In the genomic region with DNA sequence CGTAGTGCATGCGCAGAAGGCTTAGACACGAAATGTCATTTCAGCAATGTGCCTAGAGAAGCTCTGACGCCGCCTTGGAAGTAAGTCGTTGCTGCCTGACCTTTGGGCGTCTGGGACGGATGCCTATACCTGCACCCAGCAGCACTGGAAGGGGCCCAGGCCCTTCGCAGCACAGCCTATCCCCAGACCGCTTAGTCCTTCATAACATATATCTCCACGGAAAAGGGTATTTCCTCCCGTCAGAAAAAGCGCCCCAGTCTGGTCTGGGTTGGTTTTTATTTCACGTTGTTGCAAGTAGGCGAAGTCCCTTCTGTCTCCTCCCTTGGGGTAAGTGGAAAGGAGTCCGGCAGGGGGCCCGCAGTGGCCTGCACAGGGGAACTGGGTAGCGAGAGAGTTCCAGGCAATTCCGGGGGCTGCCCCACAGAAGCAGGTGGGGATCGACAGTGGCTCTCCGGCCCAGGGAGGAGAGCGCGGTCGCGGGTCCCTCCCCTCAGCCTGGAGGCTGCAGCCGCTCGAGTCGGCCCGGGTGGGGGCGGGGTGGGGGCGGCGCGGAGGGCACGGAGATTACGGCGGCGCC, we compare ENCODE assay signal across 10 cellular contexts. TPM values are rescaled to one million over a fixed set of nuclear protein-coding genes. Genes with fewer than 3 reads are reported as not detected.
DNase-seq lines count a peak whose midpoint lies in the region; FAIRE-seq and TF ChIP-seq lines count a peak whose summit lies in the region.
"Had no signal": no experiment of that assay in that cellular context is flagged by ENCODE, and none has a peak within 500 bp of the region (broad histone marks: within the 10 kb centered on the region; RNA-seq: fewer than 3 reads in every experiment).

No MANE protein-coding gene starts in this region.

- intact Hi-C loops in kidney (cut with DNase I): no loop called here
- intact Hi-C loops in testis (cut with DNase I; ENCODE audit: low total_unique reads): no loop called here

- H3K9ac ChIP-seq in astrocyte (ENCODE audit: low read length) (peak overlapping the region; percentile 33), kidney (ENCODE audit: low read length in 2 of 2) (no peak overlapping the region)

- peak overlapping the region; percentile 74 for H2AFZ ChIP-seq in astrocyte (ENCODE audit: low read depth, low read length)

- H3K79me2 ChIP-seq in astrocyte (ENCODE audit: insufficient read depth, low read length): no peaks in the 10 kb centered on the region

- H3K9me3 Mint-ChIP-seq in astrocyte (ENCODE audit: unreplicated experiment): no peaks in the 10 kb centered on the region
- H3K9me3 Mint-ChIP-seq: activated T-cell treated with anti-CD3 and anti-CD28 coated beads, Interleukin-2, amount 50 U/mL, for 4 hours had no signal

- H3K4me2 ChIP-seq in astrocyte (ENCODE audit: low read length): peak overlapping the region; percentile 91

- peaks cover 7% of the 10 kb centered on the region for H3K4me1 Mint-ChIP-seq in astrocyte (ENCODE audit: low read depth, unreplicated experiment)

- peak overlapping the region; percentile 84 for H3K27ac Mint-ChIP-seq in astrocyte (ENCODE audit: unreplicated experiment)

- TF ChIP-seq CTCF in astrocyte (IDR thresholded peaks at IDR 0.05; ENCODE audit: insufficient read depth, low read depth, low read length): no peak
- no peak for TF ChIP-seq CTCF in kidney (IDR thresholded peaks at IDR 0.05; ENCODE audit: borderline replicate concordance, extremely low read depth, insufficient read depth)
- no peak for TF ChIP-seq CTCF in testis (IDR thresholded peaks at IDR 0.05)

- in situ Hi-C loops in KBM-7 (cut with MboI; ENCODE audit: low pct_unique_long_range_greater_than_20kb, low sequenced_read_pairs) (no loop called here), G401 (cut with HindIII; ENCODE audit: low sequenced_read_pairs) (no loop called here)

- WGBS in testis, 2 donors: 16 to 20% methylated on average over 18 to 31 of the region's 37 CpGs

- no peaks in the 10 kb centered on the region for H3K36me3 ChIP-seq in astrocyte (ENCODE audit: insufficient read depth, low read length)
- H3K36me3 ChIP-seq in kidney (ENCODE audit: control insufficient read depth in 1 of 2, insufficient read depth in 2 of 2, low read length in 2 of 2): no peaks in the 10 kb centered on the region
- no peaks in the 10 kb centered on the region for H3K36me3 ChIP-seq in testis (ENCODE audit: low read depth, missing control alignments)

- H3K36me3 Mint-ChIP-seq in astrocyte (ENCODE audit: low read depth, unreplicated experiment): no peaks in the 10 kb centered on the region

- H3K9me3 ChIP-seq in astrocyte (ENCODE audit: insufficient read depth, low read depth, low read length) (no peaks in the 10 kb centered on the region), kidney (ENCODE audit: control insufficient read depth in 1 of 2, low read length in 2 of 2) (no peaks in the 10 kb centered on the region), testis (no peaks in the 10 kb centered on the region)

- H3K4me3 ChIP-seq in astrocyte (ENCODE audit: insufficient read depth, low read depth, low read length) (peak overlapping the region; percentile 62), kidney (ENCODE audit: low read length in 2 of 2) (peak overlapping the region; percentile 25 to 56), testis (peak overlapping the region; percentile 52 to 62)

- TF ChIP-seq POLR2A in testis (IDR thresholded peaks at IDR 0.05): no peak

- H3K27ac ChIP-seq in astrocyte (ENCODE audit: low read depth, low read length) (no peak overlapping the region), kidney (ENCODE audit: low read depth in 2 of 2, low read length in 2 of 2) (peak overlapping the region; percentile 37 to 51), testis (peak overlapping the region in 1 of 2 donors; percentile 43)
- H3K27ac ChIP-seq: 22Rv1 had no signal

- DNase-seq in NCI-H146 (lab: John Stamatoyannopoulos, UW) (peak; percentile 70), NCI-H146 treated with DMSO at 0.1 percent for 48 hours (lab: John Stamatoyannopoulos, UW; ENCODE audit: unreplicated experiment) (no peak), astrocyte (ENCODE audit: low read depth) (peak; percentile 4), kidney (peak; percentile 81), testis (peak; percentile 34), NCI-H1417 treated with DMSO at 0.1 percent for 48 hours (lab: John Stamatoyannopoulos, UW) (no peak), KBM-7 (no peak), G401 (ENCODE audit: low spot score) (no peak)
- DNase-seq: activated T-cell treated with anti-CD3 and anti-CD28 coated beads, Interleukin-2, amount 50 U/mL, for 4 hours had no signal

- H4K20me1 ChIP-seq in astrocyte (ENCODE audit: insufficient read depth, low read length): peaks cover 7% of the 10 kb centered on the region

- peaks cover 37% of the 10 kb centered on the region for H3K27me3 Mint-ChIP-seq in astrocyte (ENCODE audit: low read depth, unreplicated experiment)

- peak overlapping the region; percentile 89 for H3K4me3 Mint-ChIP-seq in astrocyte (ENCODE audit: unreplicated experiment)
- H3K4me3 Mint-ChIP-seq: activated T-cell treated with anti-CD3 and anti-CD28 coated beads, Interleukin-2, amount 50 U/mL, for 4 hours had no signal

- H3K4me1 ChIP-seq in astrocyte (ENCODE audit: insufficient read depth, low read length): peaks cover 10% of the 10 kb centered on the region
- H3K4me1 ChIP-seq in kidney (ENCODE audit: control insufficient read depth in 1 of 2, insufficient read depth in 1 of 2, low read depth in 1 of 2, low read length in 2 of 2): no peaks in the 10 kb centered on the region
- no peaks in the 10 kb centered on the region for H3K4me1 ChIP-seq in testis

- H3K27me3 ChIP-seq in astrocyte (ENCODE audit: insufficient read depth, low read length): peaks cover 43% of the 10 kb centered on the region
- no peaks in the 10 kb centered on the region for H3K27me3 ChIP-seq in testis

- FAIRE-seq in astrocyte (lab: Jason Lieb, UNC): no peak
- no peak for FAIRE-seq in kidney (lab: Jason Lieb, UNC)

RNA-seq across cellular contexts. Expression of gene EYA4, which starts 0.6 kb away (rescaled TPM):
- total RNA-seq in astrocyte (1.3 and 1.6 TPM in 2 replicates), kidney (5.0 TPM), testis (10 to 100 TPM; 10.7 to 11.3 TPM)
- polyA plus RNA-seq in kidney (ENCODE audit: insufficient read depth, low read depth, low replicate concordance) (0.99 TPM), testis (ENCODE audit: insufficient read depth, low read depth, low replicate concordance) (8.1 TPM)
- total RNA-seq in G401 (2014; rRNA removed; shearing (Covaris generic)): not detected in 2 replicates
- total RNA-seq: activated T-cell treated with anti-CD3 and anti-CD28 coated beads, Interleukin-2, amount 50 U/mL, for 4 hours had no signal

Comparison
In these comparisons a context has a peak if more than half of its experiments do, and no peak if none do; other contexts are left out.
1. DNase-seq: peak in NCI-H146 (single experiment), astrocyte (single experiment), kidney (single experiment) and testis (single experiment); none in NCI-H146 treated with DMSO at 0.1 percent for 48 hours (single experiment), NCI-H1417 treated with DMSO at 0.1 percent for 48 hours (single experiment), KBM-7 (single experiment) and G401 (single experiment).
2. Peak in every context shown above with its lines, with median percentiles within 50 percentile points of each other: H3K4me3 ChIP-seq.